8 cellular contexts compared by ENCODE assay signal in the genomic region with DNA sequence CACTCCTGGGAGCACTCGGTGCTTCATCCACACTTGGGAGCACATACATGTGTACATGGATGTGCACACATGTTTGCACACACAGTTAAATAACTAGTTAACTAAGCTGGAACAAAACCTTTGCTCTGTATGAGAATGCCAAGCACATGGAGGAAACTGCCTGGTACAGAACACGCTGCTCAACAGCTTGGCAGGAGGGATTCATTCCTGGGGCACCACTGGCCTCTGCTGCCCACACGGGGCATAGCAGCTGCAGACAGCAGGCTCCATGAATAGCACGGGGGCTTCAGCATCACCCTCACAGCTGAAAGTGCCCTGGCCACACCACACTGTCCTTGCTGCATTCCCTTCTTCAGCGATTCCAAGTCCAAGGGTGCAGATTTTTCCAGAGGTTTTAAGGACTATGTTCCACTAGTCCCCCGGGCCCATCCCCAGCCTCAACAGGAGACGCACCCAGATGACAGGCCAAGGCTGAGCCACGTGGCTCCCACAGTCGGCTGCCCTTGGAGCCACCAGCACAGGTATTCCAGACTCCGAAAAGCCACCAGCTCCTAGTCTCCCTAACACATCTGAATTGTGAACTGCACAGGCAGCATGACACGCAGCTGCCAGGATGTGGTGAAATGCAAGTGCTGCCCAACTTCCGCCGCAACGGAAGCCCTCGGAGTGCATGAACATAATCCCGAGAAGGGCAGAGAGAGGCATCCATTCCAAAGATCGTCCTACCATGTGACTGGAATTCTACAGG. TPM values are rescaled to one million over a fixed set of nuclear protein-coding genes. Genes with fewer than 3 reads are reported as not detected.
A peak's percentile ranks its signal among the peaks of the same experiment; 100 is the strongest.
DNase-seq lines count a peak whose midpoint lies in the region; ATAC-seq and TF ChIP-seq lines count a peak whose summit lies in the region.

No MANE protein-coding gene starts in this region.

- no peaks in the 10 kb centered on the region for H3K27me3 Mint-ChIP-seq in natural killer cell treated with Interleukin-12 subunit alpha and Interleukin-12 subunit beta and Interleukin-15 and Interleukin-18, amount 100 ng/mL, for 72 hours

- CTCF ChIA-PET in AG04450 (lab: Charles Lee), result interaction anchor here (0.6 to 7.5 kb wide), 9 partner anchors 11 to 1324 kb away, joined by 3 to 122 read pairs (median 5); no protein-coding TSS in a partner anchor

- no peaks in the 10 kb centered on the region for H3K9me3 Mint-ChIP-seq in natural killer cell treated with Interleukin-12 subunit alpha and Interleukin-12 subunit beta and Interleukin-15 and Interleukin-18, amount 100 ng/mL, for 72 hours

- H3K36me3 Mint-ChIP-seq in natural killer cell treated with Interleukin-12 subunit alpha and Interleukin-12 subunit beta and Interleukin-15 and Interleukin-18, amount 100 ng/mL, for 72 hours, result peaks cover 6% of the 10 kb centered on the region

- POLR2A ChIA-PET in AG04450 (lab: Yijun Ruan, JAX), result no interaction called here

- H3K27ac ChIP-seq in AG04450 (ENCODE audit: low read depth, low read length) (no peak overlapping the region), fibroblast of lung (ENCODE audit: insufficient read depth, low read length) (no peak overlapping the region)

- H3K4me3 Mint-ChIP-seq in natural killer cell treated with Interleukin-12 subunit alpha and Interleukin-12 subunit beta and Interleukin-15 and Interleukin-18, amount 100 ng/mL, for 72 hours, result peak overlapping the region; percentile 38

- no peak overlapping the region for H3K4me2 ChIP-seq in fibroblast of lung (ENCODE audit: extremely low read depth, insufficient read depth, low read length)

- H3K79me2 ChIP-seq in fibroblast of lung (ENCODE audit: control insufficient read depth, insufficient read depth, low read length), result no peaks in the 10 kb centered on the region

- no peak overlapping the region for H3K4me3 ChIP-seq in AG04450 (ENCODE audit: low read depth, low read length)
- no peak overlapping the region for H3K4me3 ChIP-seq in GM12865 (ENCODE audit: low read depth, low read length)
- no peak overlapping the region for H3K4me3 ChIP-seq in fibroblast of lung (replicated peaks in 1 of 4; ENCODE audit: control extremely low read depth in 1 of 4, insufficient read depth in 1 of 4, low read depth in 3 of 4, low read length in 4 of 4)

- H3K4me1 Mint-ChIP-seq in natural killer cell treated with Interleukin-12 subunit alpha and Interleukin-12 subunit beta and Interleukin-15 and Interleukin-18, amount 100 ng/mL, for 72 hours (ENCODE audit: low read depth in 2 of 2), result peaks cover 16 to 22% of the 10 kb centered on the region in 2 donors

- H3K27ac Mint-ChIP-seq in natural killer cell treated with Interleukin-12 subunit alpha and Interleukin-12 subunit beta and Interleukin-15 and Interleukin-18, amount 100 ng/mL, for 72 hours, result peak overlapping the region; percentile 57 to 70

- DNase-seq in AG04450 (ENCODE audit: low read depth, low spot score) (peak; percentile 30), GM12865 (ENCODE audit: low read depth) (peak; percentile 55), NCI-H2227 treated with DMSO at 0.1 percent for 48 hours (lab: John Stamatoyannopoulos, UW) (peak; percentile 72), activated T-cell treated with anti-CD3 and anti-CD28 coated beads for 48 hours (ENCODE audit: low read depth) (peak; percentile 33), fibroblast of lung (ENCODE audit: low read depth in 2 of 2) (peak; percentile 40 to 61)
- no peak for DNase-seq in natural killer cell treated with Interleukin-12 subunit alpha and Interleukin-12 subunit beta and Interleukin-15 and Interleukin-18, amount 100 ng/mL, for 72 hours (ENCODE audit: low spot score)

- no peak overlapping the region for H2AFZ ChIP-seq in fibroblast of lung (ENCODE audit: low read length)

- H3K9ac ChIP-seq in fibroblast of lung (ENCODE audit: insufficient read depth, low read length), result no peak overlapping the region

- peak; percentile 91 for TF ChIP-seq CTCF in AG04450 (IDR thresholded peaks at IDR 0.05; ENCODE audit: low read depth, low read length)
- peak; percentile 64 for TF ChIP-seq CTCF in GM12865 (IDR thresholded peaks at IDR 0.05; ENCODE audit: insufficient read depth, low read depth, low read length, missing control alignments)
- peak; percentile 82 to 86 for TF ChIP-seq CTCF in fibroblast of lung (conservative IDR thresholded peaks at IDR 0.05 in 1 of 2, IDR thresholded peaks at IDR 0.05 in 1 of 2; ENCODE audit: low read depth in 1 of 2, low read length in 2 of 2)

- no peaks in the 10 kb centered on the region for H3K36me3 ChIP-seq in fibroblast of lung (ENCODE audit: control insufficient read depth, insufficient read depth, low read length)

- H3K27me3 ChIP-seq in AG04450 (ENCODE audit: control insufficient read depth, insufficient read depth, low read length) (no peaks in the 10 kb centered on the region), fibroblast of lung (ENCODE audit: control insufficient read depth, insufficient read depth, low read length) (no peaks in the 10 kb centered on the region)

- no peaks in the 10 kb centered on the region for H4K20me1 ChIP-seq in fibroblast of lung (ENCODE audit: control insufficient read depth, extremely low read depth, insufficient read depth, low read length)

- ATAC-seq in natural killer cell treated with Interleukin-12 subunit alpha and Interleukin-12 subunit beta and Interleukin-15 and Interleukin-18, amount 100 ng/mL, for 72 hours, result peak; percentile 64 to 79
- ATAC-seq in HG02571 (IDR thresholded peaks at IDR 0.05; ENCODE audit: unreplicated experiment), result no peak
- no peak for ATAC-seq in HG02885 (IDR thresholded peaks at IDR 0.05; ENCODE audit: poor library complexity, unreplicated experiment)

- H3K9me3 ChIP-seq in AG04450 (ENCODE audit: control insufficient read depth, insufficient read depth, low read length) (no peaks in the 10 kb centered on the region; the same call in 1 of the 2 replicates), fibroblast of lung (ENCODE audit: control insufficient read depth, insufficient read depth, low read depth, low read length) (no peaks in the 10 kb centered on the region)

- no peaks in the 10 kb centered on the region for H3K4me1 ChIP-seq in fibroblast of lung (ENCODE audit: control insufficient read depth, extremely low read depth, insufficient read depth, low read length)

RNA-seq across cellular contexts. Expression of gene NPHP4, which starts 16.9 kb away (rescaled TPM):
- polyA plus RNA-seq in AG04450 (2011; rRNA removed) (1.6 and 1.9 TPM in 2 replicates), fibroblast of lung (1.5 and 2.1 TPM in 2 replicates)
- 3.2 and 4.8 TPM in 2 replicates for polyA minus RNA-seq in AG04450 (2011; rRNA and poly(A)+ RNA removed)
- total RNA-seq in fibroblast of lung, result 3.6 and 4.0 TPM in 2 replicates
- polyA plus RNA-seq in fibroblast of lung (2012), result 2.2 and 2.7 TPM in 2 replicates
- polyA minus RNA-seq in fibroblast of lung (ENCODE audit: low replicate concordance), result 2.5 and 3.7 TPM in 2 replicates
- total RNA-seq in natural killer cell treated with Interleukin-12 subunit alpha and Interleukin-12 subunit beta and Interleukin-15 and Interleukin-18, amount 100 ng/mL, for 72 hours, result 10 to 100 TPM; 27.6 to 58.5 TPM

Comparison
In these comparisons a context has a peak if more than half of its experiments do, and no peak if none do; other contexts are left out.
1. ATAC-seq: peak in natural killer cell treated with Interleukin-12 subunit alpha and Interleukin-12 subunit beta and Interleukin-15 and Interleukin-18, amount 100 ng/mL, for 72 hours (2 of 2); none in HG02571 (single experiment) and HG02885 (single experiment).
2. Peak in every context shown above with its lines, with median percentiles within 50 percentile points of each other: CTCF ChIP-seq.